ENCODE assay signal across 13 cellular contexts in genomic region chr14:58898655-58899316, GRCh38.
A peak's percentile ranks its signal among the peaks of the same experiment; 100 is the strongest.
DNase-seq lines count a peak whose midpoint lies in the region; FAIRE-seq and TF ChIP-seq lines count a peak whose summit lies in the region.
"Had no signal": no experiment of that assay in that cellular context is flagged by ENCODE, and none has a peak within 500 bp of the region (broad histone marks: within the 10 kb centered on the region; RNA-seq: fewer than 3 reads in every experiment).

No MANE protein-coding gene starts in this region.

- in situ Hi-C loops in GM23248 (cut with MboI), result no loop called here

- no peak overlapping the region for H2AFZ ChIP-seq in GM23248

- DNase-seq in GM23248 (peak; percentile 93), SJSA1 (ENCODE audit: low read depth in 1 of 2, low spot score in 2 of 2) (peak; percentile 44 to 61), fibroblast of villous mesenchyme (ENCODE audit: low read depth) (peak; percentile 91), retinal pigment epithelial cell (ENCODE audit: low read depth) (peak; percentile 47), MV-4-11 (lab: John Stamatoyannopoulos, UW) (no peak), lower leg skin (ENCODE audit: low spot score in 2 of 2) (no peak), NCI-H345 treated with DMSO at 0.1 percent for 48 hours (lab: John Stamatoyannopoulos, UW; ENCODE audit: unreplicated experiment) (no peak), GM19239 (ENCODE audit: insufficient read length, low spot score) (no peak)
- DNase-seq: activated CD4-positive, alpha-beta memory T cell treated with anti-CD3 and anti-CD28 coated beads, Interleukin-2, amount 10 ng/mL, durations not matched to agents 7 days and 5 days; activated naive CD4-positive, alpha-beta T cell treated with anti-CD3 and anti-CD28 coated beads for 36 hours; DMS79 treated with DMSO at 0.1 percent for 48 hours; effector CD4-positive, alpha-beta T cell; NCI-H524 had no signal

- H3K36me3 ChIP-seq in GM23248 (ENCODE audit: low read depth), result no peaks in the 10 kb centered on the region
- no peaks in the 10 kb centered on the region for H3K36me3 ChIP-seq in SJSA1

- H3K4me1 ChIP-seq in GM23248 (ENCODE audit: insufficient read depth), result peaks cover 21% of the 10 kb centered on the region
- H3K4me1 ChIP-seq in SJSA1 (replicated peaks), result peaks cover 14% of the 10 kb centered on the region

- no peak for TF ChIP-seq POLR2A in lower leg skin (IDR thresholded peaks at IDR 0.05)

- WGBS in GM23248 (ENCODE audit: low coverage in 1 of 2, low lambda C conversion rate in 2 of 2, missing lambda C conversion rate in 2 of 2), 2 experiments, result 45 to 50% methylated on average over 4 of the region's 4 CpGs
- 77 to 80% methylated on average over 4 of the region's 4 CpGs for WGBS in lower leg skin, 2 donors

- TF ChIP-seq CTCF in fibroblast of villous mesenchyme (IDR thresholded peaks at IDR 0.05; ENCODE audit: insufficient read depth, low read depth, low read length), result no peak
- no peak for TF ChIP-seq CTCF in retinal pigment epithelial cell (conservative IDR thresholded peaks at IDR 0.05; ENCODE audit: low read depth, low read length)
- no peak for TF ChIP-seq CTCF in lower leg skin (IDR thresholded peaks at IDR 0.05)

- intact Hi-C loops in lower leg skin (cut with DNase I; ENCODE audit: low total_unique reads), result no loop called here

- H3K4me2 ChIP-seq in GM23248 (ENCODE audit: unreplicated experiment), result peak overlapping the region; percentile 60

- peak overlapping the region; percentile 61 for H3K9ac ChIP-seq in GM23248

- H3K9me3 ChIP-seq in GM23248 (ENCODE audit: low read depth) (no peaks in the 10 kb centered on the region), SJSA1 (replicated peaks) (0 out of 2 replicates have a peak, but pooled peaks cover 2% of the 10 kb centered on the region)

- no peaks in the 10 kb centered on the region for H3K9me2 ChIP-seq in GM23248 (ENCODE audit: insufficient read depth)

- H3K27me3 ChIP-seq in GM23248 (replicated peaks; ENCODE audit: insufficient read depth), result no peaks in the 10 kb centered on the region
- no peaks in the 10 kb centered on the region for H3K27me3 ChIP-seq in SJSA1 (replicated peaks)

- H3K4me3 ChIP-seq in GM23248 (peak overlapping the region; percentile 38), SJSA1 (no peak overlapping the region), fibroblast of villous mesenchyme (ENCODE audit: low read depth, low read length) (no peak overlapping the region), retinal pigment epithelial cell (ENCODE audit: low read length) (no peak overlapping the region), lower leg skin (ENCODE audit: low read depth, poor library complexity, severe bottlenecking) (no peak overlapping the region)

- no peaks in the 10 kb centered on the region for H3K79me2 ChIP-seq in GM23248 (ENCODE audit: insufficient read depth)

- H3K27ac ChIP-seq in GM23248, result peak overlapping the region; percentile 87
- peak overlapping the region; percentile 67 for H3K27ac ChIP-seq in SJSA1

- peaks cover 26% of the 10 kb centered on the region for H3F3A ChIP-seq in GM23248 (ENCODE audit: insufficient read depth)

- H4K20me1 ChIP-seq in GM23248 (ENCODE audit: insufficient read depth), result no peaks in the 10 kb centered on the region

- FAIRE-seq in GM19239 (lab: Jason Lieb, UNC), result no peak

Comparison
In these comparisons a context has a peak if more than half of its experiments do, and no peak if none do; other contexts are left out.
1. DNase-seq: peak in GM23248 (single experiment), SJSA1 (2 of 2), fibroblast of villous mesenchyme (single experiment) and retinal pigment epithelial cell (single experiment); none in MV-4-11 (single experiment), lower leg skin (0 of 2), NCI-H345 treated with DMSO at 0.1 percent for 48 hours (single experiment) and GM19239 (single experiment).